Comparison of ENCODE assay signal across 8 cellular contexts in the genomic region with DNA sequence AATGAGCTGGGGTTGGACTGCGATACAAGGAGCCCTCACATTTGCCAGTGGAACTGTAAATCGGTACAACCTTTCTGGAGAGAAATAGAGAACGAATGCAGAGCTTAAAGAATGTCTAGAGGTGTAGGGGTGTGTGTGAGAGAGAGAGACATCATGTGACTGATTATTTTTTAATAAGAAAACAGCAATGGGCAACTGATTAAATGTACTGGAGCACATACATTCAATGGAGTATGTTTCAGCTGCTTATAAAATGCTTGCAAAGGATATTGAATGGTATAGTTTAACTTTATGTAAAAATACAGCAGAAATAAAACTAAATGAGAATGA. TPM values are rescaled to one million over a fixed set of nuclear protein-coding genes. Genes with fewer than 3 reads are reported as not detected.
DNase-seq lines count a peak whose midpoint lies in the region; ATAC-seq, FAIRE-seq and TF ChIP-seq lines count a peak whose summit lies in the region.

No MANE protein-coding gene starts in this region.

- intact Hi-C loops in left ventricle myocardium superior (cut with micrococcal nuclease) = no loop called here

- TF ChIP-seq POLR2A in H54 (IDR thresholded peaks at IDR 0.05; ENCODE audit: low read depth, low read length) = no peak

- H3K4me2 ChIP-seq in smooth muscle cell = peak overlapping the region; percentile 91

- 4% methylated on average over 3 of the region's 3 CpGs for WGBS in smooth muscle cell (ENCODE audit: low lambda C conversion rate)

- FAIRE-seq in H54 (lab: Jason Lieb, UNC) = no peak

- peak overlapping the region; percentile 74 for H3K9ac ChIP-seq in smooth muscle cell (ENCODE audit: low read depth)

- peak; percentile 49 for DNase-seq in NCI-H524 treated with DMSO at 0.1 percent for 48 hours (lab: John Stamatoyannopoulos, UW)
- no peak for DNase-seq in NCI-H524 (lab: John Stamatoyannopoulos, UW)
- no peak for DNase-seq in WERI-Rb-1
- no peak for DNase-seq in left ventricle myocardium superior
- no peak for DNase-seq in smooth muscle cell (lab: John Stamatoyannopoulos, UW; ENCODE audit: unreplicated experiment)
- no peak for DNase-seq in H54 (ENCODE audit: insufficient read length, low spot score)
- no peak for DNase-seq in stimulated activated CD4-positive, alpha-beta T cell treated with anti-CD3 and anti-CD28 coated beads, Interleukin-2, amount 100 ng/mL, for 24 hours

- H3K9me3 ChIP-seq in WERI-Rb-1 (ENCODE audit: severe bottlenecking) (no peaks in the 10 kb centered on the region), smooth muscle cell (replicated peaks; ENCODE audit: low read depth) (no peaks in the 10 kb centered on the region)

- H3K4me1 ChIP-seq in smooth muscle cell (ENCODE audit: low read depth) = peaks cover 10% of the 10 kb centered on the region

- H3K79me2 ChIP-seq in smooth muscle cell (ENCODE audit: low read depth) = no peaks in the 10 kb centered on the region

- H3K36me3 ChIP-seq in WERI-Rb-1 = no peaks in the 10 kb centered on the region
- no peaks in the 10 kb centered on the region for H3K36me3 ChIP-seq in smooth muscle cell (ENCODE audit: low read depth)

- H3K27me3 ChIP-seq in WERI-Rb-1 (ENCODE audit: insufficient read depth, low read depth, severe bottlenecking) (no peaks in the 10 kb centered on the region), smooth muscle cell (ENCODE audit: low read depth) (no peaks in the 10 kb centered on the region)

- TF ChIP-seq CTCF in WERI-Rb-1 (IDR thresholded peaks at IDR 0.05; ENCODE audit: low read depth, low read length) (no peak), smooth muscle cell (IDR thresholded peaks at IDR 0.05; ENCODE audit: borderline replicate concordance, insufficient read depth, poor library complexity, severe bottlenecking) (no peak)

- peaks cover 8% of the 10 kb centered on the region for H3F3A ChIP-seq in smooth muscle cell (ENCODE audit: low read depth)

- peak; percentile 23 for ATAC-seq in HG02884 (IDR thresholded peaks at IDR 0.05; ENCODE audit: unreplicated experiment)
- ATAC-seq in left ventricle myocardium superior = peak; percentile 9

- peak overlapping the region; percentile 98 for H2AFZ ChIP-seq in smooth muscle cell (ENCODE audit: low read depth)

- H4K20me1 ChIP-seq in smooth muscle cell (ENCODE audit: low read depth) = no peaks in the 10 kb centered on the region

- H3K27ac ChIP-seq in WERI-Rb-1 (peak overlapping the region; percentile 79), smooth muscle cell (ENCODE audit: low read depth) (peak overlapping the region; percentile 69)

- peak overlapping the region; percentile 74 for H3K4me3 ChIP-seq in WERI-Rb-1 (ENCODE audit: low read depth, low read length)
- peak overlapping the region; percentile 79 for H3K4me3 ChIP-seq in smooth muscle cell

RNA-seq across cellular contexts. Expression of a gene that starts 0.4 kb away (rescaled TPM):
- total RNA-seq in left ventricle myocardium superior = 1.4 TPM
- total RNA-seq in smooth muscle cell = 1.7 and 4.0 TPM in 2 replicates
- 3.6 and 6.1 TPM in 2 replicates for polyA plus RNA-seq in smooth muscle cell
